Comparison of ENCODE assay signal across 27 cellular contexts in the genomic region with DNA sequence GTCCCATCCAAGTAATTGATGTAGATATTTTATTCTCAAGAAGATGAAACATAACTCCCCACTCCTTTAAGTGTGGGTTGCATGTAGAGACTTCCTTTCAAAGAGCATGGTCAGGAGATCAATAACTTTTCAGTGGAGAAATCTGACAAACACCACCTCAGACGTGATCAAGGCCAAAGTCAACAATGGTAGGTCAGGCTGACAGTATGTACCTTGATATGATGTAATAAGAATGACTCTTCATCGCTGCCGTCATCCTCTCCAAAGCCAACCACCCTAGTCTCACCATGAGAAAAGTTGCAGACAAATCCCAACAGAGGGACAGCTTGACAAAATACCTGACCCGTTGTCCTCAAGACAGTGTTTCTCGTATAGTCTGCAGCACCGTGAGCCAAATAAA.
"Had no signal": no experiment of that assay in that cellular context is flagged by ENCODE, and none has a peak within 500 bp of the region (broad histone marks: within the 10 kb centered on the region; RNA-seq: fewer than 3 reads in every experiment).

No MANE protein-coding gene starts in this region.

- H3K27ac Mint-ChIP-seq: naive B cell; natural killer cell treated with Interleukin-12 subunit alpha and Interleukin-12 subunit beta and Interleukin-15 and Interleukin-18, amount 100 ng/mL, for 72 hours; nephron progenitor cell; progenitor cell of endocrine pancreas; stimulated activated effector memory CD8-positive, alpha-beta T cell treated with anti-CD3 and anti-CD28 coated beads, Interleukin-12 subunit alpha, Interleukin-12 subunit beta, amount 100 ng/mL, for 72 hours; stimulated activated naive B cell treated with anti-CD40 and anti-IgM and Interleukin-4, amounts not matched to agents 10 μg/mL and 1 μg/mL and 100 μg/mL, for 72 hours; stimulated activated naive CD8-positive, alpha-beta T cell treated with anti-CD3 and anti-CD28 coated beads, Interleukin-15, Interleukin-2, amounts not matched to agents 100 ng/mL and 50 ng/mL, for 24 hours had no signal

- H3K4me3 Mint-ChIP-seq: naive B cell; naive thymus-derived CD8-positive, alpha-beta T cell; natural killer cell treated with Interleukin-12 subunit alpha and Interleukin-12 subunit beta and Interleukin-15 and Interleukin-18, amount 100 ng/mL, for 72 hours; nephron progenitor cell; neural crest cell; stimulated activated effector memory CD8-positive, alpha-beta T cell treated with anti-CD3 and anti-CD28 coated beads, Interleukin-12 subunit alpha, Interleukin-12 subunit beta, amount 100 ng/mL, for 72 hours; stimulated activated naive B cell treated with anti-CD40 and anti-IgM and Interleukin-4, amounts not matched to agents 10 μg/mL and 1 μg/mL and 100 μg/mL, for 72 hours; stimulated activated naive CD8-positive, alpha-beta T cell treated with anti-CD3 and anti-CD28 coated beads, Interleukin-15, Interleukin-2, amounts not matched to agents 100 ng/mL and 50 ng/mL, for 24 hours had no signal

- DNase-seq: naive B cell; naive thymus-derived CD8-positive, alpha-beta T cell; nephron progenitor cell; nucleus accumbens; psoas muscle; right cardiac atrium; small intestine; stimulated activated CD4-positive, alpha-beta T cell treated with anti-CD3 and anti-CD28 coated beads, Interleukin-1b, Interleukin-23, amount 100 ng/mL, for 48 hours; stimulated activated CD4-positive, alpha-beta T cell treated with anti-CD3 and anti-CD28 coated beads, Interleukin-4, amount 100 ng/mL, for 1 hour; stimulated activated naive B cell treated with anti-CD40 and anti-IgM and Interleukin-4, amounts not matched to agents 10 μg/mL and 1 μg/mL and 100 μg/mL, for 72 hours; stimulated activated naive CD4-positive, alpha-beta T cell treated with Interleukin-2 at 50 U/mL for 16 hours; stomach; thyroid gland; trophoblast cell; upper lobe of left lung had no signal

- H2AFZ ChIP-seq: parathyroid adenoma had no signal

- H3K4me1 Mint-ChIP-seq: naive B cell; naive thymus-derived CD8-positive, alpha-beta T cell; stimulated activated effector memory CD8-positive, alpha-beta T cell treated with anti-CD3 and anti-CD28 coated beads, Interleukin-12 subunit alpha, Interleukin-12 subunit beta, amount 100 ng/mL, for 72 hours had no signal

- H3K9me3 ChIP-seq: stomach, thoracic aorta, thyroid gland, tibial nerve, upper lobe of left lung, vagina had no signal

- H3K36me3 ChIP-seq: neutrophil, stomach, thyroid gland, vagina had no signal

- H3K36me3 Mint-ChIP-seq: natural killer cell treated with Interleukin-12 subunit alpha and Interleukin-12 subunit beta and Interleukin-15 and Interleukin-18, amount 100 ng/mL, for 72 hours; stimulated activated effector memory CD8-positive, alpha-beta T cell treated with anti-CD3 and anti-CD28 coated beads, Interleukin-12 subunit alpha, Interleukin-12 subunit beta, amount 100 ng/mL, for 72 hours had no signal

- ATAC-seq: naive thymus-derived CD8-positive, alpha-beta T cell; natural killer cell treated with Interleukin-12 subunit alpha and Interleukin-12 subunit beta and Interleukin-15 and Interleukin-18, amount 100 ng/mL, for 72 hours; psoas muscle; right cardiac atrium; sciatic nerve; stimulated activated effector memory CD8-positive, alpha-beta T cell treated with anti-CD3 and anti-CD28 coated beads, Interleukin-12 subunit alpha, Interleukin-12 subunit beta, amount 100 ng/mL, for 72 hours; stimulated activated naive B cell treated with anti-CD40 and anti-IgM and Interleukin-4, amounts not matched to agents 10 μg/mL and 1 μg/mL and 100 μg/mL, for 72 hours had no signal

- H3K27me3 ChIP-seq: neutrophil, stomach, thyroid gland, tibial nerve, upper lobe of left lung, vagina had no signal

- H3K4me1 ChIP-seq: parathyroid adenoma, psoas muscle, stomach, thyroid gland, tibial nerve, upper lobe of left lung, vagina had no signal

- H3K27me3 Mint-ChIP-seq: naive thymus-derived CD8-positive, alpha-beta T cell; natural killer cell treated with Interleukin-12 subunit alpha and Interleukin-12 subunit beta and Interleukin-15 and Interleukin-18, amount 100 ng/mL, for 72 hours; progenitor cell of endocrine pancreas; stimulated activated naive B cell treated with anti-CD40 and anti-IgM and Interleukin-4, amounts not matched to agents 10 μg/mL and 1 μg/mL and 100 μg/mL, for 72 hours; stimulated activated naive CD8-positive, alpha-beta T cell treated with anti-CD3 and anti-CD28 coated beads, Interleukin-15, Interleukin-2, amounts not matched to agents 100 ng/mL and 50 ng/mL, for 24 hours had no signal

- H3K9ac ChIP-seq: parathyroid adenoma had no signal

- H3K9me3 Mint-ChIP-seq: natural killer cell treated with Interleukin-12 subunit alpha and Interleukin-12 subunit beta and Interleukin-15 and Interleukin-18, amount 100 ng/mL, for 72 hours; stimulated activated effector memory CD8-positive, alpha-beta T cell treated with anti-CD3 and anti-CD28 coated beads, Interleukin-12 subunit alpha, Interleukin-12 subunit beta, amount 100 ng/mL, for 72 hours; stimulated activated naive CD8-positive, alpha-beta T cell treated with anti-CD3 and anti-CD28 coated beads, Interleukin-15, Interleukin-2, amounts not matched to agents 100 ng/mL and 50 ng/mL, for 24 hours had no signal

- H3K4me3 ChIP-seq: psoas muscle, stomach, thoracic aorta, thyroid gland, tibial nerve, upper lobe of left lung, vagina had no signal

- FAIRE-seq: small intestine, urothelium cell line had no signal

- H3K27ac ChIP-seq: neutrophil, parathyroid adenoma, psoas muscle, stomach, thoracic aorta, thyroid gland, tibial nerve, upper lobe of left lung, vagina had no signal
